ENCODE assay signal across 1 cellular context in the genomic region with DNA sequence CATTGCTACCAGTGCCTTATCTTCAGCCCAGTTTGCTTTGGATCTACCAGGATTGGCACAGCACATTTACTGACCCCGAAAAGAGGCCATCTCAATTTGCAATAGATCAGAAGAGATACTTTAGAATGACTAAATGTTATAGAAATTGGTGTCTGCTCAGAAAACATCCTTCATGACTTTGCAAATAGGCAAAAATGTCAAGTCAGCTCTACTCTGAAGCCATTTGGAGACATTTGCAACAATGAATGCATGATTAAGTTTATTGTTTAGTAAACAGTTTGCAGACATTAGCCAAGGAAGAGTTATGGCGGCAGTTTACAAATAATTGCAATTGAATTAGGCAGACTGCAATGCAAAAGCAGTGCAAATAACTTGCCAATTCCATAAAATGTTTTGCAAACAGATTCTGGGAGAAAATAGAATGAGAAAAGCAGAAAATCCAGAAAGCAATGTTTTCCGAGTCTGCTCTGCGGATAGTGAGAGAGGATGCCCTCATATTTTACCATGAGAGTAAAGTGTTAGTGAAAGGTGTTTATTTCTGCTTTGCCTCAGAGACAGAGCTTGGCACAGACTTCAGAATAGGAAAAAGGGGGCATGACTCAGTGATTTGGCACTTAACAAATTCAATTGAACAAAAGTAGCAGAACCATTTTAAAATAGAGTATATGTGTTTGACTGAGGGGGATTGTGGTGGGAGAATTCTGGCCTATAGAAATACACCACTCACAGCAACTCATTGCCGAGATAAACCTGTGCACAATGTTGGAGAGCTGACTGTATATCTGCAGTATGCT.
TF ChIP-seq lines count a peak whose summit lies in the region.

No MANE protein-coding gene starts in this region.

TF ChIP-seq in GM23338, 12 proteins besides CTCF, POLR2A, EP300 and RAD21:
- TF ChIP-seq CREB1 (CRISPR knock-in tag; IDR thresholded peaks at IDR 0.05; ENCODE audit: low read depth), result no peak
- no peak for TF ChIP-seq EZH2phosphoT487 (IDR thresholded peaks at IDR 0.05; ENCODE audit: unreplicated experiment)
- TF ChIP-seq, protein P1, sequence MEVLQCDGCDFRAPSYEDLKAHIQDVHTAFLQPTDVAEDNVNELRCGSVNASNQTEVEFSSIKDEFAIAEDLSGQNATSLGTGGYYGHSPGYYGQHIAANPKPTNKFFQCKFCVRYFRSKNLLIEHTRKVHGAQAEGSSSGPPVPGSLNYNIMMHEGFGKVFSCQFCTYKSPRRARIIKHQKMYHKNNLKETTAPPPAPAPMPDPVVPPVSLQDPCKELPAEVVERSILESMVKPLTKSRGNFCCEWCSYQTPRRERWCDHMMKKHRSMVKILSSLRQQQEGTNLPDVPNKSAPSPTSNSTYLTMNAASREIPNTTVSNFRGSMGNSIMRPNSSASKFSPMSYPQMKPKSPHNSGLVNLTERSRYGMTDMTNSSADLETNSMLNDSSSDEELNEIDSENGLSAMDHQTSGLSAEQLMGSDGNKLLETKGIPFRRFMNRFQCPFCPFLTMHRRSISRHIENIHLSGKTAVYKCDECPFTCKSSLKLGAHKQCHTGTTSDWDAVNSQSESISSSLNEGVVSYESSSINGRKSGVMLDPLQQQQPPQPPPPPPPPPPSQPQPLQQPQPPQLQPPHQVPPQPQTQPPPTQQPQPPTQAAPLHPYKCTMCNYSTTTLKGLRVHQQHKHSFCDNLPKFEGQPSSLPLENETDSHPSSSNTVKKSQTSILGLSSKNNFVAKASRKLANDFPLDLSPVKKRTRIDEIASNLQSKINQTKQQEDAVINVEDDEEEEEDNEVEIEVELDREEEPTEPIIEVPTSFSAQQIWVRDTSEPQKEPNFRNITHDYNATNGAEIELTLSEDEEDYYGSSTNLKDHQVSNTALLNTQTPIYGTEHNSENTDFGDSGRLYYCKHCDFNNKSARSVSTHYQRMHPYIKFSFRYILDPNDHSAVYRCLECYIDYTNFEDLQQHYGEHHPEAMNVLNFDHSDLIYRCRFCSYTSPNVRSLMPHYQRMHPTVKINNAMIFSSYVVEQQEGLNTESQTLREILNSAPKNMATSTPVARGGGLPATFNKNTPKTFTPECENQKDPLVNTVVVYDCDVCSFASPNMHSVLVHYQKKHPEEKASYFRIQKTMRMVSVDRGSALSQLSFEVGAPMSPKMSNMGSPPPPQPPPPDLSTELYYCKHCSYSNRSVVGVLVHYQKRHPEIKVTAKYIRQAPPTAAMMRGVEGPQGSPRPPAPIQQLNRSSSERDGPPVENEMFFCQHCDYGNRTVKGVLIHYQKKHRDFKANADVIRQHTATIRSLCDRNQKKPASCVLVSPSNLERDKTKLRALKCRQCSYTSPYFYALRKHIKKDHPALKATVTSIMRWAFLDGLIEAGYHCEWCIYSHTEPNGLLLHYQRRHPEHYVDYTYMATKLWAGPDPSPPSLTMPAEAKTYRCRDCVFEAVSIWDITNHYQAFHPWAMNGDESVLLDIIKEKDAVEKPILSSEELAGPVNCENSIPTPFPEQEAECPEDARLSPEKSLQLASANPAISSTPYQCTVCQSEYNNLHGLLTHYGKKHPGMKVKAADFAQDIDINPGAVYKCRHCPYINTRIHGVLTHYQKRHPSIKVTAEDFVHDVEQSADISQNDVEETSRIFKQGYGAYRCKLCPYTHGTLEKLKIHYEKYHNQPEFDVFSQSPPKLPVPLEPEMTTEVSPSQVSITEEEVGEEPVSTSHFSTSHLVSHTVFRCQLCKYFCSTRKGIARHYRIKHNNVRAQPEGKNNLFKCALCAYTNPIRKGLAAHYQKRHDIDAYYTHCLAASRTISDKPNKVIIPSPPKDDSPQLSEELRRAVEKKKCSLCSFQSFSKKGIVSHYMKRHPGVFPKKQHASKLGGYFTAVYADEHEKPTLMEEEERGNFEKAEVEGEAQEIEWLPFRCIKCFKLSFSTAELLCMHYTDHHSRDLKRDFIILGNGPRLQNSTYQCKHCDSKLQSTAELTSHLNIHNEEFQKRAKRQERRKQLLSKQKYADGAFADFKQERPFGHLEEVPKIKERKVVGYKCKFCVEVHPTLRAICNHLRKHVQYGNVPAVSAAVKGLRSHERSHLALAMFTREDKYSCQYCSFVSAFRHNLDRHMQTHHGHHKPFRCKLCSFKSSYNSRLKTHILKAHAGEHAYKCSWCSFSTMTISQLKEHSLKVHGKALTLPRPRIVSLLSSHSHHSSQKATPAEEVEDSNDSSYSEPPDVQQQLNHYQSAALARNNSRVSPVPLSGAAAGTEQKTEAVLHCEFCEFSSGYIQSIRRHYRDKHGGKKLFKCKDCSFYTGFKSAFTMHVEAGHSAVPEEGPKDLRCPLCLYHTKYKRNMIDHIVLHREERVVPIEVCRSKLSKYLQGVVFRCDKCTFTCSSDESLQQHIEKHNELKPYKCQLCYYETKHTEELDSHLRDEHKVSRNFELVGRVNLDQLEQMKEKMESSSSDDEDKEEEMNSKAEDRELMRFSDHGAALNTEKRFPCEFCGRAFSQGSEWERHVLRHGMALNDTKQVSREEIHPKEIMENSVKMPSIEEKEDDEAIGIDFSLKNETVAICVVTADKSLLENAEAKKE (CRISPR knock-in tag; IDR thresholded peaks at IDR 0.05), result no peak
- TF ChIP-seq JUNB (IDR thresholded peaks at IDR 0.05; ENCODE audit: unreplicated experiment), result no peak
- TF ChIP-seq ZNF331 (CRISPR knock-in tag; IDR thresholded peaks at IDR 0.05; ENCODE audit: low read depth), result no peak
- TF ChIP-seq, protein P2, sequence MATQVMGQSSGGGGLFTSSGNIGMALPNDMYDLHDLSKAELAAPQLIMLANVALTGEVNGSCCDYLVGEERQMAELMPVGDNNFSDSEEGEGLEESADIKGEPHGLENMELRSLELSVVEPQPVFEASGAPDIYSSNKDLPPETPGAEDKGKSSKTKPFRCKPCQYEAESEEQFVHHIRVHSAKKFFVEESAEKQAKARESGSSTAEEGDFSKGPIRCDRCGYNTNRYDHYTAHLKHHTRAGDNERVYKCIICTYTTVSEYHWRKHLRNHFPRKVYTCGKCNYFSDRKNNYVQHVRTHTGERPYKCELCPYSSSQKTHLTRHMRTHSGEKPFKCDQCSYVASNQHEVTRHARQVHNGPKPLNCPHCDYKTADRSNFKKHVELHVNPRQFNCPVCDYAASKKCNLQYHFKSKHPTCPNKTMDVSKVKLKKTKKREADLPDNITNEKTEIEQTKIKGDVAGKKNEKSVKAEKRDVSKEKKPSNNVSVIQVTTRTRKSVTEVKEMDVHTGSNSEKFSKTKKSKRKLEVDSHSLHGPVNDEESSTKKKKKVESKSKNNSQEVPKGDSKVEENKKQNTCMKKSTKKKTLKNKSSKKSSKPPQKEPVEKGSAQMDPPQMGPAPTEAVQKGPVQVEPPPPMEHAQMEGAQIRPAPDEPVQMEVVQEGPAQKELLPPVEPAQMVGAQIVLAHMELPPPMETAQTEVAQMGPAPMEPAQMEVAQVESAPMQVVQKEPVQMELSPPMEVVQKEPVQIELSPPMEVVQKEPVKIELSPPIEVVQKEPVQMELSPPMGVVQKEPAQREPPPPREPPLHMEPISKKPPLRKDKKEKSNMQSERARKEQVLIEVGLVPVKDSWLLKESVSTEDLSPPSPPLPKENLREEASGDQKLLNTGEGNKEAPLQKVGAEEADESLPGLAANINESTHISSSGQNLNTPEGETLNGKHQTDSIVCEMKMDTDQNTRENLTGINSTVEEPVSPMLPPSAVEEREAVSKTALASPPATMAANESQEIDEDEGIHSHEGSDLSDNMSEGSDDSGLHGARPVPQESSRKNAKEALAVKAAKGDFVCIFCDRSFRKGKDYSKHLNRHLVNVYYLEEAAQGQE (IDR thresholded peaks at IDR 0.05; ENCODE audit: unreplicated experiment), result no peak
- TF ChIP-seq, protein P3, sequence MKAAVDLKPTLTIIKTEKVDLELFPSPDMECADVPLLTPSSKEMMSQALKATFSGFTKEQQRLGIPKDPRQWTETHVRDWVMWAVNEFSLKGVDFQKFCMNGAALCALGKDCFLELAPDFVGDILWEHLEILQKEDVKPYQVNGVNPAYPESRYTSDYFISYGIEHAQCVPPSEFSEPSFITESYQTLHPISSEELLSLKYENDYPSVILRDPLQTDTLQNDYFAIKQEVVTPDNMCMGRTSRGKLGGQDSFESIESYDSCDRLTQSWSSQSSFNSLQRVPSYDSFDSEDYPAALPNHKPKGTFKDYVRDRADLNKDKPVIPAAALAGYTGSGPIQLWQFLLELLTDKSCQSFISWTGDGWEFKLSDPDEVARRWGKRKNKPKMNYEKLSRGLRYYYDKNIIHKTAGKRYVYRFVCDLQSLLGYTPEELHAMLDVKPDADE (IDR thresholded peaks at IDR 0.05), result no peak
- no peak for TF ChIP-seq NANOG (IDR thresholded peaks at IDR 0.05; ENCODE audit: borderline replicate concordance)
- TF ChIP-seq STAT1 (IDR thresholded peaks at IDR 0.05; ENCODE audit: unreplicated experiment), result no peak
- TF ChIP-seq POLR2AphosphoS5 (IDR thresholded peaks at IDR 0.05; ENCODE audit: low read depth), result no peak
- TF ChIP-seq ZNF114 (CRISPR knock-in tag; IDR thresholded peaks at IDR 0.05), result no peak
- TF ChIP-seq EZH2 (IDR thresholded peaks at IDR 0.05; ENCODE audit: low read depth, unreplicated experiment), result no peak
